Comparison of ENCODE assay signal across 23 cellular contexts in the genomic region with DNA sequence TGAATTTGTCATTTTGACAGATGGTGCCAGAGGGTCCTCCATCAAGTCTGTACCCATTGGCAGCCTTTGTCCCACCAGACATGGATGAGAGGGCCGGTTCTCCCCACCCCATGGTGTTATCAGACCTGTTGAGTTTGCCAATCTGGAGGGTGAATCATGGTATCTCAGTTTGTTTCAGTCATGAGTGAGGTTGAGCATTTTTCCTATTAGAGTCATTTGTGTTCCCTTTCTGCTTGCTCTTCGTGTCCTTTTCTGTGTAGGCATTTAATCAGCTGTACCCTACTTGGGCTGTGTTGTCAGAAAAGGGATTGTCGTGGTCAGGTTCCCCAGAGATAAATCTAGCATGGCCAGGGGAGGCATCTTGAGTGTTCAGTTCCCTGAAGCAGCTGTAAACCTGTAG. TPM values are rescaled to one million over a fixed set of nuclear protein-coding genes. Genes with fewer than 3 reads are reported as not detected.
"Had no signal": no experiment of that assay in that cellular context is flagged by ENCODE, and none has a peak within 500 bp of the region (broad histone marks: within the 10 kb centered on the region; RNA-seq: fewer than 3 reads in every experiment).

No MANE protein-coding gene starts in this region.

- H3K9me3 Mint-ChIP-seq: activated naive CD4-positive, alpha-beta T cell treated with anti-CD3 and anti-CD28 coated beads, Interleukin-2, amount 10 ng/mL, durations not matched to agents 7 days and 5 days; activated T-cell treated with anti-CD3 and anti-CD28 coated beads, Interleukin-2, amount 50 U/mL, for 4 hours; activated T-helper 2 cell treated with anti-CD3 and anti-CD28 coated beads, Interferon-gamma antibody, Interleukin-2, Interleukin-4, amounts not matched to agents 10 μg/mL and 5 μg/mL and 100 μg/mL, durations not matched to agents 14 hours and 24 hours and 36 hours; T-helper 1 cell treated with Interleukin-12 subunit alpha and Interleukin-12 subunit beta and Interleukin-4 antibody, amounts not matched to agents 30 μg/mL and 1 μg/mL, for 36 hours had no signal

- H3K27ac ChIP-seq: brain microvascular endothelial cell, SJSA1 had no signal

- H3K36me3 Mint-ChIP-seq: activated CD8-positive, alpha-beta memory T cell treated with anti-CD3 and anti-CD28 coated beads, Interleukin-2, amount 10 ng/mL, durations not matched to agents 7 days and 5 days; activated naive CD4-positive, alpha-beta T cell treated with anti-CD3 and anti-CD28 coated beads, Interleukin-2, amount 10 ng/mL, durations not matched to agents 7 days and 5 days had no signal

- H3K27me3 ChIP-seq: brain microvascular endothelial cell, MG63 had no signal

- H3K4me1 ChIP-seq: SJSA1 had no signal

- ATAC-seq: activated CD4-positive, CD25-positive, alpha-beta regulatory T cell treated with anti-CD3 and anti-CD28 coated beads, Interleukin-2, amount 50 U/mL, for 24 hours; activated CD8-positive, alpha-beta memory T cell treated with anti-CD3 and anti-CD28 coated beads, Interleukin-2, amount 10 ng/mL, durations not matched to agents 7 days and 5 days; activated T-cell treated with anti-CD3 and anti-CD28 coated beads, Interleukin-2, amount 50 U/mL, for 4 hours; PC-3; SK-N-SH treated with all-trans-retinoic acid at 6 μM for 48 hours had no signal

- DNase-seq: activated CD4-positive, alpha-beta T cell treated with anti-CD3 and anti-CD28 coated beads for 48 hours; activated CD4-positive, alpha-beta T cell treated with anti-CD3 and anti-CD28 coated beads, Interleukin-2, amount 50 U/mL, for 48 hours; activated CD8-positive, alpha-beta memory T cell treated with anti-CD3 and anti-CD28 coated beads, Interleukin-2, amount 10 ng/mL, durations not matched to agents 7 days and 5 days; activated gamma-delta T cell treated with Interleukin-2 at 50 U/mL for 16 hours; activated naive CD4-positive, alpha-beta T cell treated with anti-CD3 and anti-CD28 coated beads, Interleukin-2, amount 10 ng/mL, durations not matched to agents 7 days and 5 days; activated T-cell treated with anti-CD3 and anti-CD28 coated beads, Interleukin-2, amount 50 U/mL, for 4 hours; brain microvascular endothelial cell; caudate nucleus; MG63; MV-4-11; NCI-H1105; NCI-H1436 treated with DMSO at 0.1 percent for 48 hours; NCI-H187; NCI-H2081; NCI-H510A treated with DMSO at 0.1 percent for 48 hours; NCI-H69; PC-3; SHP77 had no signal

- H3K4me1 Mint-ChIP-seq: activated CD8-positive, alpha-beta memory T cell treated with anti-CD3 and anti-CD28 coated beads, Interleukin-2, amount 10 ng/mL, durations not matched to agents 7 days and 5 days; activated naive CD4-positive, alpha-beta T cell treated with anti-CD3 and anti-CD28 coated beads, Interleukin-2, amount 10 ng/mL, durations not matched to agents 7 days and 5 days had no signal

- H3K27ac Mint-ChIP-seq: activated CD8-positive, alpha-beta memory T cell treated with anti-CD3 and anti-CD28 coated beads, Interleukin-2, amount 10 ng/mL, durations not matched to agents 7 days and 5 days; activated naive CD4-positive, alpha-beta T cell treated with anti-CD3 and anti-CD28 coated beads, Interleukin-2, amount 10 ng/mL, durations not matched to agents 7 days and 5 days; activated T-helper 2 cell treated with anti-CD3 and anti-CD28 coated beads, Interferon-gamma antibody, Interleukin-2, Interleukin-4, amounts not matched to agents 10 μg/mL and 5 μg/mL and 100 μg/mL, durations not matched to agents 14 hours and 24 hours and 36 hours; T-helper 1 cell treated with Interleukin-12 subunit alpha and Interleukin-12 subunit beta and Interleukin-4 antibody, amounts not matched to agents 30 μg/mL and 1 μg/mL, for 36 hours had no signal

- H3K36me3 ChIP-seq: brain microvascular endothelial cell, MG63, SJSA1 had no signal

- H3K4me3 ChIP-seq: MG63, SJSA1 had no signal

- H3K9me3 ChIP-seq: MG63, SJSA1 had no signal

- H3K4me3 Mint-ChIP-seq: activated CD8-positive, alpha-beta memory T cell treated with anti-CD3 and anti-CD28 coated beads, Interleukin-2, amount 10 ng/mL, durations not matched to agents 7 days and 5 days; activated naive CD4-positive, alpha-beta T cell treated with anti-CD3 and anti-CD28 coated beads, Interleukin-2, amount 10 ng/mL, durations not matched to agents 7 days and 5 days; activated T-cell treated with anti-CD3 and anti-CD28 coated beads, Interleukin-2, amount 50 U/mL, for 4 hours; T-helper 1 cell treated with Interleukin-12 subunit alpha and Interleukin-12 subunit beta and Interleukin-4 antibody, amounts not matched to agents 30 μg/mL and 1 μg/mL, for 36 hours had no signal

RNA-seq across cellular contexts. Expression of a gene that starts 30.5 kb away (rescaled TPM):
- total RNA-seq: activated CD8-positive, alpha-beta memory T cell treated with anti-CD3 and anti-CD28 coated beads, Interleukin-2, amount 10 ng/mL, durations not matched to agents 7 days and 5 days; activated T-helper 2 cell treated with anti-CD3 and anti-CD28 coated beads, Interferon-gamma antibody, Interleukin-2, Interleukin-4, amounts not matched to agents 10 μg/mL and 5 μg/mL and 100 μg/mL, durations not matched to agents 14 hours and 24 hours and 36 hours; PC-3 had no signal
